14 cellular contexts compared by ENCODE assay signal in the genomic region with DNA sequence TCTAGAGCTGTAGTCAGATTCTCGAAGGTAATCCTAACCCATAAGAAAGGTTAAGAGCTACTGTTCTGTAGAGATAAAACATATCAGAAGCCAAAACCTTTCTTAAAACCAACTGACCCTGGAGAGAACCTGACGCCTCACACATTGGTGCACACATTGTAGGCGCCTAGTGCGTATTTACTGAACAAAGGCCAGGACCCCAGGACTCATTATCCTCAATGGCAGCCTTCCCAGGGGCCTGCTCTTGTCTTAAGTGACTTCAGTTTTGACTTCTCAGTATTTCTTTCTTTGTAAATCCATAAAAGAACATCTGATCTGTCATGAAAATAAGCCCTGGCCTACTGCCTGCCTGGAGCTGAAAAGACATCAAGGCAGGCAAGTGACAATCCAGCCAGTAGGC. TPM values are rescaled to one million over a fixed set of nuclear protein-coding genes. Genes with fewer than 3 reads are reported as not detected.
DNase-seq lines count a peak whose midpoint lies in the region; ATAC-seq, FAIRE-seq and TF ChIP-seq lines count a peak whose summit lies in the region.
"Had no signal": no experiment of that assay in that cellular context is flagged by ENCODE, and none has a peak within 500 bp of the region (broad histone marks: within the 10 kb centered on the region; RNA-seq: fewer than 3 reads in every experiment).

No MANE protein-coding gene starts in this region.

- TF ChIP-seq CTCF in Peyer's patch (IDR thresholded peaks at IDR 0.05) = no peak
- TF ChIP-seq CTCF in chondrocyte (IDR thresholded peaks at IDR 0.05) = no peak
- TF ChIP-seq CTCF in mesothelial cell of epicardium (IDR thresholded peaks at IDR 0.05; ENCODE audit: unreplicated experiment) = no peak
- TF ChIP-seq CTCF in thyroid gland (IDR thresholded peaks at IDR 0.05) = no peak

- H3K27ac Mint-ChIP-seq in chondrocyte (ENCODE audit: unreplicated experiment) = peak overlapping the region; percentile 97
- H3K27ac Mint-ChIP-seq in mesothelial cell of epicardium = peak overlapping the region; percentile 99
- H3K27ac Mint-ChIP-seq: activated CD4-positive, alpha-beta T cell treated with anti-CD3 and anti-CD28 coated beads, Interleukin-2, amount 10 ng/mL, durations not matched to agents 24 days and 14 days had no signal

- H3K27me3 Mint-ChIP-seq in chondrocyte (ENCODE audit: low read depth) (no peaks in the 10 kb centered on the region), mesothelial cell of epicardium (ENCODE audit: low read depth) (no peaks in the 10 kb centered on the region)

- DNase-seq in Peyer's patch (no peak), chondrocyte (ENCODE audit: low spot score) (no peak), mesothelial cell of epicardium (ENCODE audit: low spot score in 2 of 2, unreplicated experiment in 2 of 2) (no peak), thyroid gland (no peak), HTR-8/SVneo (ENCODE audit: insufficient read length, low spot score) (no peak)
- DNase-seq: activated CD4-positive, alpha-beta T cell treated with anti-CD3 and anti-CD28 coated beads, Interleukin-2, amount 10 ng/mL, durations not matched to agents 24 days and 14 days; activated T-cell treated with anti-CD3 and anti-CD28 coated beads, Interleukin-2, amount 50 U/mL, for 48 hours; pancreas had no signal

- H3K4me3 Mint-ChIP-seq in chondrocyte (ENCODE audit: unreplicated experiment) = no peak overlapping the region
- no peak overlapping the region for H3K4me3 Mint-ChIP-seq in mesothelial cell of epicardium
- H3K4me3 Mint-ChIP-seq: activated CD4-positive, alpha-beta T cell treated with anti-CD3 and anti-CD28 coated beads, Interleukin-2, amount 10 ng/mL, durations not matched to agents 24 days and 14 days had no signal

- intact Hi-C loops in thyroid gland (cut with DNase I) = no loop called here

- H3K9me3 Mint-ChIP-seq in chondrocyte (ENCODE audit: low read depth) (no peaks in the 10 kb centered on the region), mesothelial cell of epicardium (peaks cover under 1% of the 10 kb centered on the region)
- H3K9me3 Mint-ChIP-seq: activated CD4-positive, alpha-beta T cell treated with anti-CD3 and anti-CD28 coated beads, Interleukin-2, amount 10 ng/mL, durations not matched to agents 24 days and 14 days; dendritic cell treated with granulocyte-macrophage colony-stimulating factor and Interleukin-4, amounts not matched to agents 40 ng/mL and 50 ng/mL, for 4 days had no signal

- H3K4me1 ChIP-seq in Peyer's patch = peaks cover 0 to 21% (median 0%) of the 10 kb centered on the region in 4 donors
- peaks cover 56 to 69% of the 10 kb centered on the region in 2 donors for H3K4me1 ChIP-seq in thyroid gland
- H3K4me1 ChIP-seq: pancreas had no signal

- H3K27me3 ChIP-seq in Peyer's patch (no peaks in the 10 kb centered on the region), thyroid gland (no peaks in the 10 kb centered on the region)
- H3K27me3 ChIP-seq: pancreas had no signal

- H3K36me3 ChIP-seq in Peyer's patch = no peaks in the 10 kb centered on the region
- no peaks in the 10 kb centered on the region for H3K36me3 ChIP-seq in thyroid gland
- H3K36me3 ChIP-seq: pancreas, thoracic aorta had no signal

- H3K9me3 ChIP-seq in Peyer's patch (no peaks in the 10 kb centered on the region), thyroid gland (no peaks in the 10 kb centered on the region)
- H3K9me3 ChIP-seq: pancreas, thoracic aorta had no signal

- 69 to 76% methylated on average over 4 of the region's 4 CpGs for WGBS in thyroid gland, 2 donors

- ATAC-seq in GM18519 (IDR thresholded peaks at IDR 0.05; ENCODE audit: low FRiP score, unreplicated experiment) (no peak), GM21423 (IDR thresholded peaks at IDR 0.05; ENCODE audit: unreplicated experiment) (no peak), HG02623 (IDR thresholded peaks at IDR 0.05; ENCODE audit: unreplicated experiment) (no peak)

- no peaks in the 10 kb centered on the region for H3K36me3 Mint-ChIP-seq in chondrocyte (ENCODE audit: low read depth)
- H3K36me3 Mint-ChIP-seq in mesothelial cell of epicardium = no peaks in the 10 kb centered on the region

- TF ChIP-seq POLR2A in Peyer's patch (IDR thresholded peaks at IDR 0.05) = no peak
- TF ChIP-seq POLR2A in thyroid gland (IDR thresholded peaks at IDR 0.05) = no peak

- H3K4me1 Mint-ChIP-seq in chondrocyte (ENCODE audit: low read depth) (peaks cover 75% of the 10 kb centered on the region), mesothelial cell of epicardium (peaks cover 82% of the 10 kb centered on the region)

- H3K4me3 ChIP-seq in Peyer's patch (no peak overlapping the region), thyroid gland (replicated peaks in 1 of 3) (no peak overlapping the region)
- H3K4me3 ChIP-seq: pancreas had no signal

- H3K27ac ChIP-seq in Peyer's patch (peak overlapping the region in 3 of 4 donors; percentile 43 to 82 (median 49)), thyroid gland (peak overlapping the region; percentile 92 to 94 (median 93))

- no peak for FAIRE-seq in HTR-8/SVneo (lab: Jason Lieb, UNC)
- FAIRE-seq: pancreas had no signal

RNA-seq across cellular contexts. Expression of a gene that starts 27.6 kb away (rescaled TPM):
- 1 to 10 TPM; 2.1 to 7.5 (median 5.0) TPM for total RNA-seq in Peyer's patch
- total RNA-seq in chondrocyte = 0.22 to 0.63 TPM (median 0.26 TPM) in 3 replicates
- 12.7 to 14.5 TPM (median 14.4 TPM) in 3 replicates for total RNA-seq in mesothelial cell of epicardium
- total RNA-seq in thyroid gland = 1 to 10 TPM in 1 of 4 donors, under 1 TPM in 3; 0.44 to 1.0 (median 0.82) TPM
- total RNA-seq: T-helper 2 cell treated with Interferon-gamma antibody and Interleukin-4, amounts not matched to agents 100 ng/mL and 5 ng/mL, for 36 hours had no signal
